16 cellular contexts compared by ENCODE assay signal in the genomic region with DNA sequence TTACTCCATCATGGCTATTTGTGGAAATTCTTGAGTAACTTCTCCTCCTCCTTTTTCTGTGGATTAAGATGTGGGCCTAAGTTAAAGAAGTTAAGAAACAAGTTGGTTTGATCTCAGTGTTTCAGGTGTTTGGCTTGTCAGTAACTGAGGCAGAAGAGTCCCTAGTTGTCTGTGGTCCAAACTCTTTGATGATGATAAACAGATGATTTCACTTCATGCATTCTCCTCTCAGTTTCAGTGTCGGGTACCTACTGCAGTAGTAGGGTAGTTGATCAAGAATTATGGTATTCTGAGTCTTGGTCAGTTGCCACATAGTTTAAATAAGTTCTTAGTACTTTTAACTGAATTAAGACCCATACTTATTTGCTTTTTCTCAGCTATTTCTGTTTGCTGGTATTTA.
DNase-seq lines count a peak whose midpoint lies in the region; ATAC-seq lines count a peak whose summit lies in the region.
"Had no signal": no experiment of that assay in that cellular context is flagged by ENCODE, and none has a peak within 500 bp of the region (broad histone marks: within the 10 kb centered on the region; RNA-seq: fewer than 3 reads in every experiment).

No MANE protein-coding gene starts in this region.

- H3K9me3 Mint-ChIP-seq in activated T-cell treated with anti-CD3 and anti-CD28 coated beads, Interleukin-2, amount 50 U/mL, for 72 hours: no peaks in the 10 kb centered on the region
- no peaks in the 10 kb centered on the region for H3K9me3 Mint-ChIP-seq in T-helper 1 cell treated with Interleukin-12 subunit alpha and Interleukin-12 subunit beta and Interleukin-4 antibody, amounts not matched to agents 30 μg/mL and 1 μg/mL, for 36 hours
- peaks cover 0 to 5% (median 0%) of the 10 kb centered on the region in 11 donors for H3K9me3 Mint-ChIP-seq in naive thymus-derived CD4-positive, alpha-beta T cell

- H3K27ac ChIP-seq in naive thymus-derived CD4-positive, alpha-beta T cell (ENCODE audit: low read depth, low read length): no peak overlapping the region
- H3K27ac ChIP-seq: SJCRH30, uterus, VCaP had no signal

- intact Hi-C loops in naive thymus-derived CD4-positive, alpha-beta T cell (cut with micrococcal nuclease): loop anchor here (1.0 to 5.0 kb wide), 4 partner anchors 36 to 85 kb away; a partner anchor contains a TSS

- peak; percentile 72 to 79 for ATAC-seq in activated T-cell treated with anti-CD3 and anti-CD28 coated beads, Interleukin-2, amount 50 U/mL, for 72 hours (replicated peaks in 1 of 2)
- ATAC-seq in HG02798 (IDR thresholded peaks at IDR 0.05; ENCODE audit: poor library complexity, unreplicated experiment): peak; percentile 61
- ATAC-seq in stimulated activated naive CD8-positive, alpha-beta T cell treated with anti-CD3 and anti-CD28 coated beads, Interleukin-15, Interleukin-2, amounts not matched to agents 100 U/mL and 50 U/mL, for 24 hours: peak; percentile 33
- ATAC-seq in naive thymus-derived CD4-positive, alpha-beta T cell: no peak

- H3K36me3 Mint-ChIP-seq in activated T-cell treated with anti-CD3 and anti-CD28 coated beads, Interleukin-2, amount 50 U/mL, for 72 hours (ENCODE audit: insufficient read depth in 2 of 2): peaks cover 0 to 4% of the 10 kb centered on the region in 2 donors
- H3K36me3 Mint-ChIP-seq in T-helper 1 cell treated with Interleukin-12 subunit alpha and Interleukin-12 subunit beta and Interleukin-4 antibody, amounts not matched to agents 30 μg/mL and 1 μg/mL, for 36 hours (ENCODE audit: low read depth): peaks cover 20% of the 10 kb centered on the region
- peaks cover 0 to 43% (median 18%) of the 10 kb centered on the region in 5 donors for H3K36me3 Mint-ChIP-seq in naive thymus-derived CD4-positive, alpha-beta T cell

- H3K9me3 ChIP-seq in naive thymus-derived CD4-positive, alpha-beta T cell (ENCODE audit: control insufficient read depth in 2 of 3, low read length in 3 of 3): no peaks in the 10 kb centered on the region
- H3K9me3 ChIP-seq: SJCRH30, uterus had no signal

- peak; percentile 18 to 26 for DNase-seq in activated T-cell treated with anti-CD3 and anti-CD28 coated beads, Interleukin-2, amount 50 U/mL, for 72 hours
- DNase-seq in activated T-cell treated with anti-CD3 and anti-CD28 coated beads for 4 hours: no peak
- DNase-seq in stimulated activated naive CD8-positive, alpha-beta T cell treated with anti-CD3 and anti-CD28 coated beads, Interleukin-15, Interleukin-2, amounts not matched to agents 100 U/mL and 50 U/mL, for 24 hours: no peak
- DNase-seq in naive thymus-derived CD4-positive, alpha-beta T cell: no peak
- no peak for DNase-seq in NCI-H526 treated with DMSO at 0.1 percent for 48 hours (lab: John Stamatoyannopoulos, UW)
- DNase-seq in HK-2 (ENCODE audit: unreplicated experiment): no peak
- DNase-seq: DMS 273 treated with DMSO at 0.1 percent for 48 hours; islet precursor cell; Kasumi-1; NCI-H2029; NK-92 treated with Interleukin-12 subunit alpha and Interleukin-12 subunit beta, amount 100 ng/mL, for 24 hours; SJCRH30; uterus had no signal

- peaks cover 6 to 18% of the 10 kb centered on the region in 2 donors for H3K4me1 ChIP-seq in naive thymus-derived CD4-positive, alpha-beta T cell (ENCODE audit: control insufficient read depth in 2 of 2, insufficient read depth in 2 of 2, low read length in 2 of 2)
- H3K4me1 ChIP-seq: SJCRH30 had no signal

- H3K27me3 Mint-ChIP-seq in activated T-cell treated with anti-CD3 and anti-CD28 coated beads, Interleukin-2, amount 50 U/mL, for 72 hours (ENCODE audit: low read depth): no peaks in the 10 kb centered on the region
- H3K27me3 Mint-ChIP-seq in T-helper 1 cell treated with Interleukin-12 subunit alpha and Interleukin-12 subunit beta and Interleukin-4 antibody, amounts not matched to agents 30 μg/mL and 1 μg/mL, for 36 hours (ENCODE audit: low read depth): no peaks in the 10 kb centered on the region
- H3K27me3 Mint-ChIP-seq in naive thymus-derived CD4-positive, alpha-beta T cell: no peaks in the 10 kb centered on the region

- H3K4me1 Mint-ChIP-seq in activated T-cell treated with anti-CD3 and anti-CD28 coated beads, Interleukin-2, amount 50 U/mL, for 72 hours (ENCODE audit: low read depth): peaks cover 87% of the 10 kb centered on the region
- H3K4me1 Mint-ChIP-seq in T-helper 1 cell treated with Interleukin-12 subunit alpha and Interleukin-12 subunit beta and Interleukin-4 antibody, amounts not matched to agents 30 μg/mL and 1 μg/mL, for 36 hours (ENCODE audit: low read depth): peaks cover 53% of the 10 kb centered on the region
- peaks cover 40 to 80% (median 68%) of the 10 kb centered on the region in 7 donors for H3K4me1 Mint-ChIP-seq in naive thymus-derived CD4-positive, alpha-beta T cell

- peak overlapping the region; percentile 72 to 84 for H3K4me3 Mint-ChIP-seq in activated T-cell treated with anti-CD3 and anti-CD28 coated beads, Interleukin-2, amount 50 U/mL, for 72 hours
- peak overlapping the region; percentile 27 for H3K4me3 Mint-ChIP-seq in T-helper 1 cell treated with Interleukin-12 subunit alpha and Interleukin-12 subunit beta and Interleukin-4 antibody, amounts not matched to agents 30 μg/mL and 1 μg/mL, for 36 hours
- H3K4me3 Mint-ChIP-seq in naive thymus-derived CD4-positive, alpha-beta T cell: peak overlapping the region in 3 of 10 donors; percentile 16 to 54 (median 20)

- H3K4me3 ChIP-seq in naive thymus-derived CD4-positive, alpha-beta T cell (ENCODE audit: low read length): no peak overlapping the region
- H3K4me3 ChIP-seq: SJCRH30, uterus had no signal

- POLR2A ChIA-PET in naive thymus-derived CD4-positive, alpha-beta T cell (lab: Charles Lee): no interaction called here

- H3K27me3 ChIP-seq in naive thymus-derived CD4-positive, alpha-beta T cell (ENCODE audit: control insufficient read depth in 2 of 2, insufficient read depth in 2 of 2, low read length in 2 of 2): no peaks in the 10 kb centered on the region
- H3K27me3 ChIP-seq: SJCRH30, uterus had no signal

- H3K27ac Mint-ChIP-seq in activated T-cell treated with anti-CD3 and anti-CD28 coated beads, Interleukin-2, amount 50 U/mL, for 72 hours: peak overlapping the region; percentile 96
- peak overlapping the region; percentile 87 for H3K27ac Mint-ChIP-seq in T-helper 1 cell treated with Interleukin-12 subunit alpha and Interleukin-12 subunit beta and Interleukin-4 antibody, amounts not matched to agents 30 μg/mL and 1 μg/mL, for 36 hours
- H3K27ac Mint-ChIP-seq in naive thymus-derived CD4-positive, alpha-beta T cell: peak overlapping the region in 3 of 9 donors; percentile 16 to 75 (median 34)

- CTCF ChIA-PET in naive thymus-derived CD4-positive, alpha-beta T cell (lab: Charles Lee): no interaction called here

- H3K36me3 ChIP-seq in naive thymus-derived CD4-positive, alpha-beta T cell (ENCODE audit: control insufficient read depth in 2 of 3, insufficient read depth in 3 of 3, low read length in 3 of 3): no peaks in the 10 kb centered on the region
- H3K36me3 ChIP-seq: uterus had no signal

Comparison
In these comparisons a context has a peak if more than half of its experiments do, and no peak if none do; other contexts are left out.
1. DNase-seq: peak in activated T-cell treated with anti-CD3 and anti-CD28 coated beads, Interleukin-2, amount 50 U/mL, for 72 hours (2 of 2); none in activated T-cell treated with anti-CD3 and anti-CD28 coated beads for 4 hours (single experiment), stimulated activated naive CD8-positive, alpha-beta T cell treated with anti-CD3 and anti-CD28 coated beads, Interleukin-15, Interleukin-2, amounts not matched to agents 100 U/mL and 50 U/mL, for 24 hours (single experiment), naive thymus-derived CD4-positive, alpha-beta T cell (0 of 9), NCI-H526 treated with DMSO at 0.1 percent for 48 hours (single experiment) and HK-2 (single experiment).